11 cellular contexts compared by ENCODE assay signal in the genomic region with DNA sequence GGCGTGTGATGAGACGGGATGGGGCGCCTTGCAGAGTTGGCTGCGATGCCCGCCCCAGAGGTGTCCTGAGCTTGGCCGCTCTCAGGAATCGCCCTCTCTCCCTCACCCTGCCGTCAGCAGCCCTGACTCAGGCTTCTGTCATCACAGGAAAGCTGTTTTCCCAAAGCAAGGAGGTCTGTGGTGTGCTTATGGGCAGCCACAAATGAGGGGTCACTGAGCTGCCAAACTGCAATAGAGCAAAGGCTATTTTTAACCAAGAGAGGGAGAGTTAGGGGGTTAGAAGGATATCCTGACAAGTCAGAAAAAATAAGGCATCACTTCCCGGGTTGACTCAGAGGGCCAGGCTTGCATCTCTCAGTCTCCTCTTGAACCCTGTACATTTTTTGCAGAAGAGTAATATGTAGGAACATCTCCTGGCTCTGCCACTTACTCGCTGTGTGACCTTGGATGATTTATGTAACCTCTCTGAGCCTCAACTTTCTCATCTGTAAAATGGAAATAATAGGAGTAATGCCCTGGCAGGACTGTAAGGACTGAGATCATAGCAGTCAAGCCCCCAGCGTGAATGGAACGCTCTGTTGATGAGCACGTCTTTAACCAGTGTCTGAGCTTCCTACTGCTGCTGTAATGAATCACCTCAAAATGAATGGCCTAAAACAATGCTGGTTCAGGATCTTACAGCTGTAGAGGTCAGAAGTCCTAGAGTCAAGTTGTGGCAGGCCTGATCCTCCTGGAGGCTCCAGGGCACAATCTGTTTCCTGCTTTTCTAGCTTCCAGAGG.
A peak's percentile ranks its signal among the peaks of the same experiment; 100 is the strongest.
DNase-seq lines count a peak whose midpoint lies in the region; ATAC-seq and TF ChIP-seq lines count a peak whose summit lies in the region.
"Had no signal": no experiment of that assay in that cellular context is flagged by ENCODE, and none has a peak within 500 bp of the region (broad histone marks: within the 10 kb centered on the region; RNA-seq: fewer than 3 reads in every experiment).

No MANE protein-coding gene starts in this region.

- H3K9me3 ChIP-seq in Panc1 (ENCODE audit: control insufficient read depth, insufficient read depth, low read depth, low read length) = peaks cover 8% of the 10 kb centered on the region; the same call in 1 of the 2 replicates
- H3K9me3 ChIP-seq: psoas muscle had no signal

- H3K27ac ChIP-seq in Panc1 (ENCODE audit: low read length) = no peak overlapping the region
- H3K27ac ChIP-seq: psoas muscle, VCaP had no signal

- H3K4me3 ChIP-seq in BJ (ENCODE audit: low read depth, low read length) (no peak overlapping the region), Panc1 (ENCODE audit: low read depth in 2 of 2, low read length in 2 of 2) (no peak overlapping the region), epithelial cell of esophagus (ENCODE audit: low read length) (no peak overlapping the region)
- H3K4me3 ChIP-seq: psoas muscle had no signal

- CTCF ChIA-PET in BJ (lab: Yijun Ruan, JAX) = interaction anchor here (0.7 to 2.8 kb wide), 3 partner anchors 11 to 234 kb away, joined by 5 to 14 read pairs (median 8); no protein-coding TSS in a partner anchor
- CTCF ChIA-PET in Panc1 (lab: Charles Lee) = interaction anchor here (0.7 kb wide), 1 partner anchor 45 kb away, joined by 3 read pairs; no protein-coding TSS in a partner anchor

- H3K4me1 ChIP-seq in Panc1 (ENCODE audit: control insufficient read depth, insufficient read depth, low read length) = no peaks in the 10 kb centered on the region
- H3K4me1 ChIP-seq: psoas muscle had no signal

- TF ChIP-seq CTCF in BJ (IDR thresholded peaks at IDR 0.05; ENCODE audit: insufficient read depth, low read depth, low read length) (no peak), Panc1 (IDR thresholded peaks at IDR 0.05) (no peak), epithelial cell of esophagus (IDR thresholded peaks at IDR 0.05; ENCODE audit: insufficient read depth, low read depth, low read length, missing control alignments) (no peak), omental fat pad (IDR thresholded peaks at IDR 0.05) (no peak)

- H3K27me3 ChIP-seq in BJ (ENCODE audit: control insufficient read depth, insufficient read depth, low read length) = no peaks in the 10 kb centered on the region
- no peaks in the 10 kb centered on the region for H3K27me3 ChIP-seq in Panc1 (ENCODE audit: control insufficient read depth, insufficient read depth, low read length)

- peak; percentile 97 for DNase-seq in BJ (ENCODE audit: low read depth)
- DNase-seq in Panc1 (ENCODE audit: low read depth, low spot score) = peak; percentile 64
- peak; percentile 95 for DNase-seq in epithelial cell of esophagus (ENCODE audit: low read depth)
- no peak for DNase-seq in omental fat pad (ENCODE audit: low spot score)
- no peak for DNase-seq in NAMALWA (ENCODE audit: low spot score)
- no peak for DNase-seq in CD1c-positive myeloid dendritic cell (ENCODE audit: extremely low spot score)
- DNase-seq: left colon, psoas muscle had no signal

- intact Hi-C loops in Panc1 (cut with micrococcal nuclease; ENCODE audit: unreplicated experiment) = no loop called here

- BruUV-seq in Panc1 (replicated peaks; lab: Mats Ljungman, UMichigan) = no TSS peak

- in situ Hi-C loops in Panc1 (cut with HindIII; ENCODE audit: low pct_unique_long_range_greater_than_20kb, low sequenced_read_pairs) = no loop called here

- H3K36me3 ChIP-seq in BJ (ENCODE audit: control insufficient read depth, insufficient read depth, low read length) = no peaks in the 10 kb centered on the region
- H3K36me3 ChIP-seq in Panc1 (ENCODE audit: control insufficient read depth, insufficient read depth, low read length) = no peaks in the 10 kb centered on the region

- POLR2A ChIA-PET in BJ (lab: Charles Lee) = interaction anchor here (0.7 to 0.8 kb wide), 2 partner anchors 9 to 201 kb away, joined by 3 to 4 read pairs; no protein-coding TSS in a partner anchor
- POLR2A ChIA-PET in Panc1 (lab: Charles Lee) = no interaction called here

- ATAC-seq in Panc1 = peak; percentile 90
- ATAC-seq in omental fat pad (ENCODE audit: low FRiP score) = peak; percentile 24
- ATAC-seq in HG03571 (IDR thresholded peaks at IDR 0.05; ENCODE audit: unreplicated experiment) = no peak
- ATAC-seq in HG03135 (IDR thresholded peaks at IDR 0.05; ENCODE audit: unreplicated experiment) = no peak
- ATAC-seq: left colon, psoas muscle had no signal

Comparison
In these comparisons a context has a peak if more than half of its experiments do, and no peak if none do; other contexts are left out.
1. DNase-seq: peak in BJ (single experiment), Panc1 (single experiment) and epithelial cell of esophagus (single experiment); none in omental fat pad (single experiment), NAMALWA (single experiment) and CD1c-positive myeloid dendritic cell (single experiment).
2. ATAC-seq: peak in Panc1 (single experiment) and omental fat pad (single experiment); none in HG03571 (single experiment) and HG03135 (single experiment).